32 cellular contexts compared by ENCODE assay signal in genomic region chr4:15385928-15386327, GRCh38. TPM values are rescaled to one million over a fixed set of nuclear protein-coding genes. Genes with fewer than 3 reads are reported as not detected.
DNase-seq lines count a peak whose midpoint lies in the region; TF ChIP-seq lines count a peak whose summit lies in the region.
"Had no signal": no experiment of that assay in that cellular context is flagged by ENCODE, and none has a peak within 500 bp of the region (broad histone marks: within the 10 kb centered on the region; RNA-seq: fewer than 3 reads in every experiment).

No MANE protein-coding gene starts in this region.

- no peak for TF ChIP-seq CTCF in cardiac muscle cell (IDR thresholded peaks at IDR 0.05; ENCODE audit: low read depth, low read length)
- TF ChIP-seq CTCF in ovary (IDR thresholded peaks at IDR 0.05): no peak
- TF ChIP-seq CTCF in uterus (IDR thresholded peaks at IDR 0.05): no peak

- intact Hi-C loops in ovary (cut with DNase I) (no loop called here), uterus (cut with DNase I; ENCODE audit: low total_unique reads) (no loop called here)

- no peak for TF ChIP-seq EP300 in ovary (IDR thresholded peaks at IDR 0.05)

- H3K27ac ChIP-seq in cardiac muscle cell (peak overlapping the region; percentile 45), ovary (peak overlapping the region in 1 of 2 donors; percentile 36), uterus (peak overlapping the region; percentile 52 to 74)
- H3K27ac ChIP-seq: BLaER1 treated with 17β-estradiol and CSF1 and Interleukin-3, amounts not matched to agents 10 nM and 100 nM; epithelial cell of prostate; SJCRH30 had no signal

- 22 to 32% (median 28%) methylated on average over 4 of the region's 4 CpGs for WGBS in ovary, 3 donors

- DNase-seq in cerebellar cortex (ENCODE audit: low spot score) (peak; percentile 98), cardiac muscle cell (ENCODE audit: low read depth in 1 of 2, low spot score in 1 of 2) (no peak), ovary (peak in 2 of 5 donors; percentile 45 to 56), uterus (peak; percentile 29 to 61), NCI-H1694 treated with DMSO at 0.1 percent for 48 hours (lab: John Stamatoyannopoulos, UW) (no peak), mesenteric fat pad (ENCODE audit: low spot score) (no peak)
- no peak for DNase-seq in activated naive CD4-positive, alpha-beta T cell treated with Interleukin-2 at 50 U/mL for 16 hours
- DNase-seq: activated CD4-positive, alpha-beta memory T cell treated with anti-CD3 and anti-CD28 coated beads, Interleukin-2, amount 10 ng/mL, durations not matched to agents 7 days and 5 days; activated CD4-positive, alpha-beta T cell treated with anti-CD3 and anti-CD28 coated beads for 1 hour; activated CD8-positive, alpha-beta memory T cell treated with anti-CD3 and anti-CD28 coated beads, Interleukin-2, amount 50 U/mL, for 4 hours; activated naive CD4-positive, alpha-beta T cell treated with anti-CD3 and anti-CD28 coated beads, Interleukin-2, amount 50 U/mL, for 16 hours; COR-L47; cortex of kidney; DND-41; effector memory CD4-positive, alpha-beta T cell; HFFc6; kidney glomerular epithelial cell; mammary epithelial cell; NCI-H187; NCI-H2171; NCI-H510A; nephron progenitor cell; spleen; stimulated activated CD8-positive, alpha-beta memory T cell treated with anti-CD3 and anti-CD28 coated beads, Interleukin-4, amount 100 ng/mL, for 48 hours; SW 1271 had no signal

- H3K27me3 ChIP-seq in cardiac muscle cell (no peaks in the 10 kb centered on the region), ovary (no peaks in the 10 kb centered on the region), uterus (no peaks in the 10 kb centered on the region)
- H3K27me3 ChIP-seq: BLaER1 treated with 17β-estradiol and CSF1 and Interleukin-3, amounts not matched to agents 10 nM and 100 nM; SJCRH30; spleen had no signal

- peaks cover 11% of the 10 kb centered on the region for H3K4me1 ChIP-seq in cardiac muscle cell (ENCODE audit: low read depth)
- peaks cover 7% of the 10 kb centered on the region for H3K4me1 ChIP-seq in ovary (ENCODE audit: insufficient read depth)
- H3K4me1 ChIP-seq in uterus: peaks cover 0 to 3% of the 10 kb centered on the region in 2 donors
- H3K4me1 ChIP-seq: BLaER1 treated with 17β-estradiol and CSF1 and Interleukin-3, amounts not matched to agents 10 nM and 100 nM; spleen had no signal

- no peaks in the 10 kb centered on the region for H3K36me3 ChIP-seq in cardiac muscle cell
- H3K36me3 ChIP-seq in ovary: no peaks in the 10 kb centered on the region
- no peaks in the 10 kb centered on the region for H3K36me3 ChIP-seq in uterus
- H3K36me3 ChIP-seq: BLaER1 treated with 17β-estradiol and CSF1 and Interleukin-3, amounts not matched to agents 10 nM and 100 nM; SJCRH30; spleen had no signal

- H3K9me3 ChIP-seq in cardiac muscle cell (ENCODE audit: low read depth): no peaks in the 10 kb centered on the region
- no peaks in the 10 kb centered on the region for H3K9me3 ChIP-seq in ovary
- no peaks in the 10 kb centered on the region for H3K9me3 ChIP-seq in uterus
- H3K9me3 ChIP-seq: SJCRH30, spleen had no signal

- H3K4me3 ChIP-seq in cardiac muscle cell (no peak overlapping the region), ovary (peak overlapping the region; percentile 10), uterus (no peak overlapping the region)
- H3K4me3 ChIP-seq: BLaER1 treated with 17β-estradiol and CSF1 and Interleukin-3, amounts not matched to agents 10 nM and 100 nM; SJCRH30; spleen had no signal

- TF ChIP-seq POLR2A in ovary (IDR thresholded peaks at IDR 0.05) (no peak), uterus (IDR thresholded peaks at IDR 0.05) (no peak)

RNA-seq across cellular contexts. Expression of gene C1QTNF7, which starts 41.9 kb away (rescaled TPM):
- not detected in 2 replicates for total RNA-seq in cardiac muscle cell
- polyA plus RNA-seq in cardiac muscle cell: not detected in 2 replicates
- 10 to 100 TPM in 4 of 7 donors, 1 to 10 TPM in 3; 5.9 to 20.1 (median 14.1) TPM for total RNA-seq in ovary
- polyA plus RNA-seq in ovary: 10 to 100 TPM in 1 of 2 donors, 1 to 10 TPM in 1; 8.6 to 23.6 TPM
- total RNA-seq in uterus: 10 to 100 TPM in 3 of 4 donors, 1 to 10 TPM in 1; 6.1 to 31.5 (median 12.9) TPM
- 1.8 TPM for total RNA-seq in mesenteric fat pad
- total RNA-seq: activated CD4-positive, alpha-beta memory T cell treated with anti-CD3 and anti-CD28 coated beads, Interleukin-2, amount 10 ng/mL, durations not matched to agents 7 days and 5 days; activated T-helper 1 cell treated with anti-CD3 and anti-CD28 coated beads, Interleukin-12 subunit alpha, Interleukin-12 subunit beta, Interleukin-2, Interleukin-4 antibody, amounts not matched to agents 30 ng/mL and 10 ng/mL and 1 ng/mL, durations not matched to agents 14 hours and 24 hours and 36 hours; H1; HT1080; mammary epithelial cell; osteocyte; SJCRH30 had no signal
- polyA plus RNA-seq: H1, mammary epithelial cell had no signal

Comparison
In these comparisons a context has a peak if more than half of its experiments do, and no peak if none do; other contexts are left out.
1. DNase-seq: peak in cerebellar cortex (single experiment) and uterus (2 of 2); none in cardiac muscle cell (0 of 2), NCI-H1694 treated with DMSO at 0.1 percent for 48 hours (single experiment), mesenteric fat pad (single experiment) and activated naive CD4-positive, alpha-beta T cell treated with Interleukin-2 at 50 U/mL for 16 hours (single experiment).